ENCODE assay signal across 19 cellular contexts in the genomic region with DNA sequence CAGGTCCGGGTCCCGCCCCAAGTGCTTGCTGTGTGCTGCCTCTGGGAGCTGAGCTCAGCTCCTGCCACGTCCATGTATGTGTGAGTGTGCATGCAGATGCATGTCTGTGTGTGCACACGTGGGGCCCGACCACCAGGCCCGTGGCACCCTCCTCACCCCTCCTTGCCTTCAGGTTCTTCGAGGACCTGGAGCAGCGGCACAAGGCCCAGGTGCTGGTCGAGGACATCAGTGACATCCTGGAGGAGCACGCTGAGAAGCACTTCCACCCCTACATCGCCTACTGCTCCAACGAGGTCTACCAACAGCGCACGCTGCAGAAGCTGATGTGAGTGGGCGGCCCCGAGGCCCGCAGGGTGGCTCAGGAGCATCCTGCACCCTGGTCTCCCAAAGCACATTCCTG. TPM values are rescaled to one million over a fixed set of nuclear protein-coding genes. Genes with fewer than 3 reads are reported as not detected.
DNase-seq lines count a peak whose midpoint lies in the region; ATAC-seq, FAIRE-seq and TF ChIP-seq lines count a peak whose summit lies in the region.
"Had no signal": no experiment of that assay in that cellular context is flagged by ENCODE, and none has a peak within 500 bp of the region (broad histone marks: within the 10 kb centered on the region; RNA-seq: fewer than 3 reads in every experiment).

No MANE protein-coding gene starts in this region.

- no peak overlapping the region for H3K4me3 Mint-ChIP-seq in naive thymus-derived CD8-positive, alpha-beta T cell
- H3K4me3 Mint-ChIP-seq: CD4-positive, alpha-beta memory T cell had no signal

- peaks cover 3 to 24% of the 10 kb centered on the region in 2 donors for H3K36me3 ChIP-seq in kidney (ENCODE audit: control insufficient read depth in 1 of 2, insufficient read depth in 2 of 2, low read length in 2 of 2)
- peaks cover 0 to 4% (median 0%) of the 10 kb centered on the region in 5 donors for H3K36me3 ChIP-seq in subcutaneous abdominal adipose tissue (ENCODE audit: control insufficient read depth in 5 of 5, insufficient read depth in 5 of 5, low read length in 5 of 5)

- H3K9ac ChIP-seq in kidney (ENCODE audit: low read length in 2 of 2) (no peak overlapping the region), subcutaneous abdominal adipose tissue (ENCODE audit: low read length in 5 of 5) (no peak overlapping the region)

- H3K27ac Mint-ChIP-seq in naive thymus-derived CD8-positive, alpha-beta T cell: no peak overlapping the region
- H3K27ac Mint-ChIP-seq: CD4-positive, alpha-beta memory T cell had no signal

- H3K9me3 ChIP-seq in right cardiac atrium (ENCODE audit: control insufficient read depth, low read length) (no peaks in the 10 kb centered on the region), kidney (ENCODE audit: control insufficient read depth in 1 of 2, low read length in 2 of 2) (no peaks in the 10 kb centered on the region), subcutaneous abdominal adipose tissue (ENCODE audit: control insufficient read depth in 5 of 5, low read length in 5 of 5) (no peaks in the 10 kb centered on the region)

- peaks cover 0 to 5% (median 0%) of the 10 kb centered on the region in 5 donors for H3K27me3 Mint-ChIP-seq in naive thymus-derived CD8-positive, alpha-beta T cell

- POLR2A ChIA-PET in naive thymus-derived CD8-positive, alpha-beta T cell (lab: Charles Lee): no interaction called here

- no peaks in the 10 kb centered on the region for H3K27me3 ChIP-seq in right cardiac atrium (ENCODE audit: control insufficient read depth, insufficient read depth)
- H3K27me3 ChIP-seq in subcutaneous abdominal adipose tissue (ENCODE audit: control insufficient read depth in 5 of 5, insufficient read depth in 4 of 5, low read length in 5 of 5): no peaks in the 10 kb centered on the region

- TF ChIP-seq CTCF in choroid plexus epithelial cell (conservative IDR thresholded peaks at IDR 0.05; ENCODE audit: low read depth, low read length): no peak
- TF ChIP-seq CTCF in kidney (IDR thresholded peaks at IDR 0.05; ENCODE audit: borderline replicate concordance, extremely low read depth, insufficient read depth): no peak

- H3K27ac ChIP-seq in right cardiac atrium (ENCODE audit: low read length) (no peak overlapping the region), kidney (ENCODE audit: low read depth in 2 of 2, low read length in 2 of 2) (no peak overlapping the region), subcutaneous abdominal adipose tissue (ENCODE audit: low read depth, low read length) (peak overlapping the region; percentile 37)

- H3K4me1 Mint-ChIP-seq in naive thymus-derived CD8-positive, alpha-beta T cell: peaks cover 0 to 4% (median 0%) of the 10 kb centered on the region in 4 donors
- H3K4me1 Mint-ChIP-seq: CD4-positive, alpha-beta memory T cell had no signal

- intact Hi-C loops in right cardiac atrium (cut with DNase I) (no loop called here), Right ventricle myocardium superior (cut with DNase I) (no loop called here), kidney (cut with DNase I) (no loop called here)

- no peak overlapping the region for H3K4me3 ChIP-seq in right cardiac atrium (ENCODE audit: low read length)
- no peak overlapping the region for H3K4me3 ChIP-seq in choroid plexus epithelial cell (ENCODE audit: low read depth, low read length)
- H3K4me3 ChIP-seq in kidney (ENCODE audit: low read length in 2 of 2): no peak overlapping the region
- H3K4me3 ChIP-seq in subcutaneous abdominal adipose tissue (ENCODE audit: low read depth in 1 of 5, low read length in 5 of 5): no peak overlapping the region

- peak in 2 of 3 donors; percentile 24 to 33 for DNase-seq in right cardiac atrium
- no peak for DNase-seq in Right ventricle myocardium superior
- DNase-seq in choroid plexus epithelial cell (ENCODE audit: low read depth): peak; percentile 23
- peak; percentile 49 for DNase-seq in kidney
- no peak for DNase-seq in naive thymus-derived CD8-positive, alpha-beta T cell
- no peak for DNase-seq in G401 (ENCODE audit: low spot score)
- DNase-seq: 8988T, Calu3, DMS53, KG1, NCI-H1048, NCI-H146, NCI-H2081 treated with DMSO at 0.1 percent for 48 hours, NCI-H510A treated with DMSO at 0.1 percent for 48 hours, NCI-H82, SHP77 had no signal

- WGBS in right cardiac atrium: 92% methylated on average over 17 of the region's 17 CpGs

- FAIRE-seq in kidney (lab: Jason Lieb, UNC): no peak

- in situ Hi-C loops in G401 (cut with HindIII; ENCODE audit: low sequenced_read_pairs): no loop called here

- no peaks in the 10 kb centered on the region for H3K36me3 Mint-ChIP-seq in naive thymus-derived CD8-positive, alpha-beta T cell
- H3K36me3 Mint-ChIP-seq: CD4-positive, alpha-beta memory T cell had no signal

- H3K4me1 ChIP-seq in right cardiac atrium (ENCODE audit: control insufficient read depth, insufficient read depth, low read length) (no peaks in the 10 kb centered on the region), kidney (ENCODE audit: control insufficient read depth in 1 of 2, insufficient read depth in 1 of 2, low read depth in 1 of 2, low read length in 2 of 2) (peaks cover 0 to 2% of the 10 kb centered on the region in 2 donors), subcutaneous abdominal adipose tissue (ENCODE audit: control insufficient read depth in 5 of 5, insufficient read depth in 5 of 5, low read length in 5 of 5) (peaks cover 3 to 44% (median 34%) of the 10 kb centered on the region in 5 donors)

- ATAC-seq in right cardiac atrium (no peak), Right ventricle myocardium superior (ENCODE audit: poor library complexity) (no peak), GM19351 (IDR thresholded peaks at IDR 0.05; ENCODE audit: unreplicated experiment) (no peak)
- no peak for ATAC-seq in naive thymus-derived CD8-positive, alpha-beta T cell

- H3K9me3 Mint-ChIP-seq in naive thymus-derived CD8-positive, alpha-beta T cell: no peaks in the 10 kb centered on the region

RNA-seq across cellular contexts. Expression of a gene that starts 18.4 kb away (rescaled TPM):
- total RNA-seq in right cardiac atrium (1 to 10 TPM in 3 of 4 donors, under 1 TPM in 1; 0.28 to 2.5 (median 1.8) TPM), Right ventricle myocardium superior (0.89 TPM), kidney (39.3 TPM)
- polyA plus RNA-seq in right cardiac atrium (1.4 TPM), kidney (ENCODE audit: insufficient read depth, low read depth, low replicate concordance) (15.5 TPM)
- total RNA-seq in naive thymus-derived CD8-positive, alpha-beta T cell: not detected
- not detected for polyA plus RNA-seq in naive thymus-derived CD8-positive, alpha-beta T cell
- total RNA-seq in G401 (2014; rRNA removed; shearing (Covaris generic)): 16.0 and 20.2 TPM in 2 replicates

Comparison
In these comparisons a context has a peak if more than half of its experiments do, and no peak if none do; other contexts are left out.
1. DNase-seq: peak in right cardiac atrium (2 of 3), choroid plexus epithelial cell (single experiment) and kidney (single experiment); none in Right ventricle myocardium superior (single experiment), naive thymus-derived CD8-positive, alpha-beta T cell (0 of 10) and G401 (single experiment).